In genomic region chr7:75866497-75867389, GRCh38 we compare ENCODE assay signal across 1 cellular context.
TF ChIP-seq lines count a peak whose summit lies in the region.

No MANE protein-coding gene starts in this region.

TF ChIP-seq in K562, 482 proteins besides CTCF, POLR2A, EP300 and RAD21 (continued from another document and continues in another):
- TF ChIP-seq SRF (CRISPR knock-in tag; IDR thresholded peaks at IDR 0.05) = no peak
- TF ChIP-seq STAT5A (IDR thresholded peaks at IDR 0.05; ENCODE audit: borderline replicate concordance, low read length) = 0 out of 2 replicates have a peak, but pooled peaks have one; percentile 4
- peak; percentile 45 for TF ChIP-seq CXXC5 (CRISPR knock-in tag; IDR thresholded peaks at IDR 0.05)
- no peak for TF ChIP-seq POU5F1 (IDR thresholded peaks at IDR 0.05; ENCODE audit: borderline replicate concordance, low read depth, low read length, partially characterized antibody)
- no peak for TF ChIP-seq USF2 (CRISPR knock-in tag; IDR thresholded peaks at IDR 0.05)
- TF ChIP-seq CHD4 (IDR thresholded peaks at IDR 0.05; ENCODE audit: insufficient read depth, insufficient replicate concordance, low read depth, low read length, poor library complexity, severe bottlenecking) = no peak
- TF ChIP-seq MCM2 (IDR thresholded peaks at IDR 0.05; ENCODE audit: low read depth) = no peak
- no peak for TF ChIP-seq CTCFL (IDR thresholded peaks at IDR 0.05; ENCODE audit: borderline replicate concordance, insufficient read depth, low read depth, low read length, poor library complexity, severe bottlenecking)
- peak; percentile 81 for TF ChIP-seq CTBP1 (IDR thresholded peaks at IDR 0.05; ENCODE audit: borderline replicate concordance)
- TF ChIP-seq FOXM1 (IDR thresholded peaks at IDR 0.05; ENCODE audit: low read depth) = no peak; the same call in 1 of the 2 replicates
- no peak for TF ChIP-seq FOXM1 (CRISPR knock-in tag; IDR thresholded peaks at IDR 0.05; ENCODE audit: low read depth)
- TF ChIP-seq RBM39 (optimal IDR thresholded peaks at IDR 0.05; ENCODE audit: low read depth, low read length) = no peak
- peak; percentile 61 for TF ChIP-seq ARID4B (CRISPR knock-in tag; IDR thresholded peaks at IDR 0.05)
- peak in 1 of 2 experiments; percentile 82; a peak in 2 of 4 replicates for TF ChIP-seq MLLT1 (IDR thresholded peaks at IDR 0.05)
- peak; percentile 86 for TF ChIP-seq ZNF316 (IDR thresholded peaks at IDR 0.05)
- TF ChIP-seq ZNF512 (tag; IDR thresholded peaks at IDR 0.05) = no peak
- TF ChIP-seq MXI1 (IDR thresholded peaks at IDR 0.05; ENCODE audit: low read depth, low read length) = no peak
- TF ChIP-seq TFAM (CRISPR knock-in tag; conservative IDR thresholded peaks at IDR 0.05) = no peak
- 0 out of 2 replicates have a peak, but pooled peaks have one; percentile 12 for TF ChIP-seq VEZF1 (CRISPR knock-in tag; IDR thresholded peaks at IDR 0.05)
- TF ChIP-seq HMG20A (CRISPR knock-in tag; conservative IDR thresholded peaks at IDR 0.05) = no peak
- TF ChIP-seq MECOM (CRISPR knock-in tag; IDR thresholded peaks at IDR 0.05) = peak; percentile 96
- TF ChIP-seq SRSF1 (IDR thresholded peaks at IDR 0.05; ENCODE audit: low read depth, low read length) = no peak
- 0 out of 2 replicates have a peak, but pooled peaks have one; percentile 45 for TF ChIP-seq GATA2 (CRISPR knock-in tag; IDR thresholded peaks at IDR 0.05)
- TF ChIP-seq REST (CRISPR knock-in tag; IDR thresholded peaks at IDR 0.05; ENCODE audit: low read depth) = 0 out of 2 replicates have a peak, but pooled peaks have one; percentile 27
- TF ChIP-seq NFE2 (IDR thresholded peaks at IDR 0.05; ENCODE audit: low read depth) = peak; percentile 85
- TF ChIP-seq SMAD2 (IDR thresholded peaks at IDR 0.05; ENCODE audit: low read depth, low read length) = no peak
- no peak for TF ChIP-seq PCBP2 (IDR thresholded peaks at IDR 0.05; ENCODE audit: low read depth, low read length, poor library complexity, severe bottlenecking)
- TF ChIP-seq CREM (IDR thresholded peaks at IDR 0.05; ENCODE audit: low read depth) = peak; percentile 74
- TF ChIP-seq EP400 (IDR thresholded peaks at IDR 0.05) = peak; percentile 87
- TF ChIP-seq TAF9B (IDR thresholded peaks at IDR 0.05; ENCODE audit: partially characterized antibody) = no peak
- peak; percentile 70; the same call in 1 of the 2 replicates for TF ChIP-seq ZNF511 (CRISPR knock-in tag; IDR thresholded peaks at IDR 0.05)
- TF ChIP-seq RBFOX2 (IDR thresholded peaks at IDR 0.05; ENCODE audit: low read depth, low read length) = peak; percentile 70
- TF ChIP-seq FUS (optimal IDR thresholded peaks at IDR 0.05; ENCODE audit: low read depth, low read length) = no peak
- no peak for TF ChIP-seq SNRNP70 (optimal IDR thresholded peaks at IDR 0.05; ENCODE audit: low read depth, low read length)
